In the genomic region with DNA sequence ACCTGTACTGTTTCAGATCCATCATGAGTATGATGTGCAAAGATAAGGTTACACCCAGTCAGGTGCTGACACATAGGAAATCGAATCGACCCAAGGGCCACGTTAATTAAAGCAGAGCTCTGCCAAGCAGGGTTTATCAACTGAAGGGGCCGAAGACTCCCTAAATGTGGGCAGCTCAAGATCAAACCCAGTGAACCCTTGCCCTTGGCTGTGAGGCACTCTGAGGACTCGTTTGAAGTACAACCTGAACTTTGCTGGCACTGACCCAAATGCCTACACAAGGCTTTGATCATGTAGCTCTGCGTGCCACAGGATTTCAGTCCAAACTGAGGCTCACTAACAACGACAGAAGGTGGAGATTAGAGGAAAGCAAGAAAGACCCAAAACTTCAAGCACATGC, we compare ENCODE assay signal across 1 cellular context.
TF ChIP-seq lines count a peak whose summit lies in the region.

No MANE protein-coding gene starts in this region.

TF ChIP-seq in GM23338, 12 proteins besides CTCF, POLR2A, EP300 and RAD21 (continued from another document):
- TF ChIP-seq, protein P1, sequence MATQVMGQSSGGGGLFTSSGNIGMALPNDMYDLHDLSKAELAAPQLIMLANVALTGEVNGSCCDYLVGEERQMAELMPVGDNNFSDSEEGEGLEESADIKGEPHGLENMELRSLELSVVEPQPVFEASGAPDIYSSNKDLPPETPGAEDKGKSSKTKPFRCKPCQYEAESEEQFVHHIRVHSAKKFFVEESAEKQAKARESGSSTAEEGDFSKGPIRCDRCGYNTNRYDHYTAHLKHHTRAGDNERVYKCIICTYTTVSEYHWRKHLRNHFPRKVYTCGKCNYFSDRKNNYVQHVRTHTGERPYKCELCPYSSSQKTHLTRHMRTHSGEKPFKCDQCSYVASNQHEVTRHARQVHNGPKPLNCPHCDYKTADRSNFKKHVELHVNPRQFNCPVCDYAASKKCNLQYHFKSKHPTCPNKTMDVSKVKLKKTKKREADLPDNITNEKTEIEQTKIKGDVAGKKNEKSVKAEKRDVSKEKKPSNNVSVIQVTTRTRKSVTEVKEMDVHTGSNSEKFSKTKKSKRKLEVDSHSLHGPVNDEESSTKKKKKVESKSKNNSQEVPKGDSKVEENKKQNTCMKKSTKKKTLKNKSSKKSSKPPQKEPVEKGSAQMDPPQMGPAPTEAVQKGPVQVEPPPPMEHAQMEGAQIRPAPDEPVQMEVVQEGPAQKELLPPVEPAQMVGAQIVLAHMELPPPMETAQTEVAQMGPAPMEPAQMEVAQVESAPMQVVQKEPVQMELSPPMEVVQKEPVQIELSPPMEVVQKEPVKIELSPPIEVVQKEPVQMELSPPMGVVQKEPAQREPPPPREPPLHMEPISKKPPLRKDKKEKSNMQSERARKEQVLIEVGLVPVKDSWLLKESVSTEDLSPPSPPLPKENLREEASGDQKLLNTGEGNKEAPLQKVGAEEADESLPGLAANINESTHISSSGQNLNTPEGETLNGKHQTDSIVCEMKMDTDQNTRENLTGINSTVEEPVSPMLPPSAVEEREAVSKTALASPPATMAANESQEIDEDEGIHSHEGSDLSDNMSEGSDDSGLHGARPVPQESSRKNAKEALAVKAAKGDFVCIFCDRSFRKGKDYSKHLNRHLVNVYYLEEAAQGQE (IDR thresholded peaks at IDR 0.05; ENCODE audit: unreplicated experiment), result no peak
- no peak for TF ChIP-seq ZNF331 (CRISPR knock-in tag; IDR thresholded peaks at IDR 0.05; ENCODE audit: low read depth)
- TF ChIP-seq, protein P2, sequence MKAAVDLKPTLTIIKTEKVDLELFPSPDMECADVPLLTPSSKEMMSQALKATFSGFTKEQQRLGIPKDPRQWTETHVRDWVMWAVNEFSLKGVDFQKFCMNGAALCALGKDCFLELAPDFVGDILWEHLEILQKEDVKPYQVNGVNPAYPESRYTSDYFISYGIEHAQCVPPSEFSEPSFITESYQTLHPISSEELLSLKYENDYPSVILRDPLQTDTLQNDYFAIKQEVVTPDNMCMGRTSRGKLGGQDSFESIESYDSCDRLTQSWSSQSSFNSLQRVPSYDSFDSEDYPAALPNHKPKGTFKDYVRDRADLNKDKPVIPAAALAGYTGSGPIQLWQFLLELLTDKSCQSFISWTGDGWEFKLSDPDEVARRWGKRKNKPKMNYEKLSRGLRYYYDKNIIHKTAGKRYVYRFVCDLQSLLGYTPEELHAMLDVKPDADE (IDR thresholded peaks at IDR 0.05), result no peak
- TF ChIP-seq NANOG (IDR thresholded peaks at IDR 0.05; ENCODE audit: borderline replicate concordance), result no peak
- no peak for TF ChIP-seq EZH2 (IDR thresholded peaks at IDR 0.05; ENCODE audit: low read depth, unreplicated experiment)
- no peak for TF ChIP-seq POLR2AphosphoS5 (IDR thresholded peaks at IDR 0.05; ENCODE audit: low read depth)
- no peak for TF ChIP-seq CREB1 (CRISPR knock-in tag; IDR thresholded peaks at IDR 0.05; ENCODE audit: low read depth)
- TF ChIP-seq JUNB (IDR thresholded peaks at IDR 0.05; ENCODE audit: unreplicated experiment), result no peak
TF ChIP-seq in GM23338: peak in this region for 0.
